14 cellular contexts compared by ENCODE assay signal in genomic region chr5:179887095-179887494, GRCh38. TPM values are rescaled to one million over a fixed set of nuclear protein-coding genes. Genes with fewer than 3 reads are reported as not detected.
DNase-seq lines count a peak whose midpoint lies in the region; ATAC-seq and TF ChIP-seq lines count a peak whose summit lies in the region.
"Had no signal": no experiment of that assay in that cellular context is flagged by ENCODE, and none has a peak within 500 bp of the region (broad histone marks: within the 10 kb centered on the region; RNA-seq: fewer than 3 reads in every experiment).

No MANE protein-coding gene starts in this region.

- no peaks in the 10 kb centered on the region for H4K20me1 ChIP-seq in neural progenitor cell (ENCODE audit: low read depth)

- H3K27me3 Mint-ChIP-seq in neural progenitor cell (ENCODE audit: insufficient read depth, low read depth) (peaks cover 2% of the 10 kb centered on the region), MCF 10A (ENCODE audit: insufficient read depth, unreplicated experiment) (no peaks in the 10 kb centered on the region)

- peak overlapping the region; percentile 31 for H3K27ac Mint-ChIP-seq in neural progenitor cell
- H3K27ac Mint-ChIP-seq in MCF 10A (ENCODE audit: low read depth, unreplicated experiment), result no peak overlapping the region
- H3K27ac Mint-ChIP-seq: CD8-positive, alpha-beta T cell had no signal

- CTCF ChIA-PET in MCF 10A (lab: Yijun Ruan, JAX), result interaction anchor here (0.5 kb wide), 2 partner anchors 124 to 150 kb away, joined by 3 read pairs; no protein-coding TSS in a partner anchor

- H3K4me3 ChIP-seq in SJSA1 (no peak overlapping the region), heart right ventricle (no peak overlapping the region), neural progenitor cell (no peak overlapping the region), skeletal muscle tissue (ENCODE audit: low read length in 3 of 3) (no peak overlapping the region)
- H3K4me3 ChIP-seq: A549, HAP-1 had no signal

- intact Hi-C loops in heart right ventricle (cut with DNase I), result no loop called here
- intact Hi-C loops in MCF 10A (cut with micrococcal nuclease), result no loop called here

- H3K9me3 ChIP-seq in SJSA1 (replicated peaks), result peaks cover 27% of the 10 kb centered on the region
- peaks cover 0 to 28% (median 18%) of the 10 kb centered on the region in 11 donors for H3K9me3 ChIP-seq in heart right ventricle
- H3K9me3 ChIP-seq in neural progenitor cell (ENCODE audit: low read depth), result peaks cover 15% of the 10 kb centered on the region
- H3K9me3 ChIP-seq in skeletal muscle tissue (ENCODE audit: control insufficient read depth in 3 of 3, low read length in 3 of 3), result peaks cover 2 to 8% (median 6%) of the 10 kb centered on the region in 3 donors

- no TSS peak for BruUV-seq in MCF 10A (replicated peaks; lab: Mats Ljungman, UMichigan)

- H3K36me3 Mint-ChIP-seq in neural progenitor cell, result peaks cover 65% of the 10 kb centered on the region
- H3K36me3 Mint-ChIP-seq in MCF 10A (ENCODE audit: insufficient read depth, unreplicated experiment), result peaks cover 90% of the 10 kb centered on the region

- TF ChIP-seq CTCF in heart right ventricle (IDR thresholded peaks at IDR 0.05), result no peak
- no peak for TF ChIP-seq CTCF in neural progenitor cell (IDR thresholded peaks at IDR 0.05)
- no peak for TF ChIP-seq CTCF in MCF 10A (IDR thresholded peaks at IDR 0.05; ENCODE audit: unreplicated experiment)

- H3K9me3 Mint-ChIP-seq in neural progenitor cell, result peaks cover 30% of the 10 kb centered on the region
- H3K9me3 Mint-ChIP-seq in MCF 10A (ENCODE audit: unreplicated experiment), result peaks cover 19% of the 10 kb centered on the region

- H3K79me2 ChIP-seq in neural progenitor cell (ENCODE audit: low read depth), result no peaks in the 10 kb centered on the region

- H3K27me3 ChIP-seq in SJSA1 (replicated peaks) (no peaks in the 10 kb centered on the region), heart right ventricle (no peaks in the 10 kb centered on the region), neural progenitor cell (no peaks in the 10 kb centered on the region), skeletal muscle tissue (ENCODE audit: control insufficient read depth in 3 of 3, insufficient read depth in 3 of 3, low read length in 3 of 3) (no peaks in the 10 kb centered on the region)
- H3K27me3 ChIP-seq: BE2C had no signal

- DNase-seq in SJSA1 (ENCODE audit: low read depth in 1 of 2, low spot score in 2 of 2) (no peak), heart right ventricle (peak in 1 of 2 donors; percentile 61), neural progenitor cell (ENCODE audit: low spot score) (no peak), SIG-M5 treated with dmso at 0.1 percent for 504 hours (lab: John Stamatoyannopoulos, UW; ENCODE audit: unreplicated experiment) (no peak), MCF 10A (ENCODE audit: unreplicated experiment) (no peak)
- DNase-seq: BE2C; CD8-positive, alpha-beta T cell; COR-L47; DMS53; GF-D8 had no signal

- POLR2A ChIA-PET in MCF 10A (lab: Yijun Ruan, JAX), result no interaction called here

- H3K36me3 ChIP-seq in SJSA1 (peaks cover 100% of the 10 kb centered on the region), heart right ventricle (peaks cover 0 to 99% (median 52%) of the 10 kb centered on the region in 9 donors), neural progenitor cell (peaks cover 16% of the 10 kb centered on the region), skeletal muscle tissue (ENCODE audit: control insufficient read depth in 3 of 3, insufficient read depth in 3 of 3, low read length in 3 of 3) (peaks cover 62 to 70% (median 63%) of the 10 kb centered on the region in 3 donors)

- H3K4me3 Mint-ChIP-seq in neural progenitor cell, result no peak overlapping the region
- H3K4me3 Mint-ChIP-seq in MCF 10A (ENCODE audit: unreplicated experiment), result no peak overlapping the region
- H3K4me3 Mint-ChIP-seq: CD8-positive, alpha-beta T cell had no signal

- H3F3A ChIP-seq in neural progenitor cell (ENCODE audit: low read depth), result no peaks in the 10 kb centered on the region

- H2AFZ ChIP-seq in neural progenitor cell (replicated peaks), result no peak overlapping the region

- H3K4me1 ChIP-seq in SJSA1 (replicated peaks) (peaks cover 33% of the 10 kb centered on the region), heart right ventricle (peaks cover 0 to 12% (median 0%) of the 10 kb centered on the region in 9 donors), neural progenitor cell (no peaks in the 10 kb centered on the region), skeletal muscle tissue (ENCODE audit: control insufficient read depth in 3 of 3, insufficient read depth in 3 of 3, low read length in 3 of 3) (peaks cover 13 to 23% (median 22%) of the 10 kb centered on the region in 3 donors)
- H3K4me1 ChIP-seq: A549, BE2C, HAP-1 had no signal

- H3K9ac ChIP-seq in neural progenitor cell (no peak overlapping the region), skeletal muscle tissue (ENCODE audit: low read depth in 1 of 3, low read length in 3 of 3) (no peak overlapping the region)

- H3K4me1 Mint-ChIP-seq in neural progenitor cell (no peaks in the 10 kb centered on the region), MCF 10A (ENCODE audit: insufficient read depth, unreplicated experiment) (no peaks in the 10 kb centered on the region)

- H3K4me2 ChIP-seq in neural progenitor cell, result no peak overlapping the region
- H3K4me2 ChIP-seq: A549 had no signal

- peak overlapping the region; percentile 58 for H3K27ac ChIP-seq in SJSA1
- H3K27ac ChIP-seq in heart right ventricle, result peak overlapping the region in 1 of 10 donors; percentile 15
- no peak overlapping the region for H3K27ac ChIP-seq in neural progenitor cell
- H3K27ac ChIP-seq in skeletal muscle tissue (ENCODE audit: low read depth, low read length), result peak overlapping the region; percentile 10
- H3K27ac ChIP-seq: A549, C4-2B had no signal

- ATAC-seq in heart right ventricle, result peak; percentile 42 to 90 (median 68)
- ATAC-seq: A549; CD8-positive, alpha-beta T cell had no signal

- 58 to 73% methylated on average over 11 of the region's 11 CpGs for WGBS in heart right ventricle, 2 donors

RNA-seq across cellular contexts. Expression of gene TBC1D9B, which starts 20.6 kb away (rescaled TPM):
- 41.9 and 43.2 TPM in 2 replicates for total RNA-seq in SJSA1 (2014; rRNA removed; shearing (Covaris generic))
- total RNA-seq in heart right ventricle, result 10 to 100 TPM; 26.0 to 52.1 (median 33.7) TPM
- polyA plus RNA-seq in heart right ventricle, result 10 to 100 TPM; 31.0 to 31.4 TPM
- total RNA-seq in neural progenitor cell (ENCODE audit: low replicate concordance), result 26.7 and 60.1 TPM in 2 replicates
- 32.9 TPM for total RNA-seq in skeletal muscle tissue
- 162 and 166 TPM in 2 replicates for total RNA-seq in MCF 10A (2022)

RNA-seq across cellular contexts. Expression of gene MRNIP, which starts 28.5 kb away (rescaled TPM):
- 10.4 and 17.7 TPM in 2 replicates for total RNA-seq in SJSA1 (2014; rRNA removed; shearing (Covaris generic))
- total RNA-seq in heart right ventricle (10 to 100 TPM in 8 of 10 donors, 1 to 10 TPM in 2; 6.6 to 14.4 (median 12.7) TPM), neural progenitor cell (ENCODE audit: low replicate concordance) (68.5 and 73.5 TPM in 2 replicates), skeletal muscle tissue (21.4 TPM), MCF 10A (2022) (40.3 and 42.8 TPM in 2 replicates)
- 10 to 100 TPM; 12.6 to 45.1 TPM for polyA plus RNA-seq in heart right ventricle
